15 cellular contexts compared by ENCODE assay signal in genomic region chr2:20511130-20511529, GRCh38.
DNase-seq lines count a peak whose midpoint lies in the region; ATAC-seq and TF ChIP-seq lines count a peak whose summit lies in the region.
"Had no signal": no experiment of that assay in that cellular context is flagged by ENCODE, and none has a peak within 500 bp of the region (broad histone marks: within the 10 kb centered on the region; RNA-seq: fewer than 3 reads in every experiment).

No MANE protein-coding gene starts in this region.

- no peak overlapping the region for H3K27ac Mint-ChIP-seq in GM23338
- H3K27ac Mint-ChIP-seq: CD4-positive, CD25-positive, alpha-beta regulatory T cell; HFFc6 had no signal

- H3K4ac ChIP-seq in mesenchymal stem cell (ENCODE audit: low read depth in 1 of 2, low read length in 2 of 2) (no peak overlapping the region), neuronal stem cell (ENCODE audit: low read length) (no peak overlapping the region)

- H4K8ac ChIP-seq in mesenchymal stem cell (ENCODE audit: low read length) (no peak overlapping the region), neuronal stem cell (ENCODE audit: low read depth, low read length) (no peak overlapping the region)

- no peak overlapping the region for H3K4me3 Mint-ChIP-seq in GM23338
- H3K4me3 Mint-ChIP-seq: CD4-positive, CD25-positive, alpha-beta regulatory T cell; HFFc6 had no signal

- no peaks in the 10 kb centered on the region for H3K79me1 ChIP-seq in mesenchymal stem cell (replicated peaks; ENCODE audit: low read length, poor library complexity, severe bottlenecking)
- no peaks in the 10 kb centered on the region for H3K79me1 ChIP-seq in neuronal stem cell (ENCODE audit: low read depth, low read length)

- H3K4me1 ChIP-seq in GM23338 (ENCODE audit: insufficient read depth) (peaks cover 9% of the 10 kb centered on the region; the same call in 1 of the 2 replicates), RWPE2 (ENCODE audit: insufficient read depth, poor library complexity, severe bottlenecking) (peaks cover 26% of the 10 kb centered on the region), mesenchymal stem cell (ENCODE audit: control insufficient read depth, insufficient read depth, low read depth, low read length) (peaks cover 26% of the 10 kb centered on the region), neuronal stem cell (ENCODE audit: control insufficient read depth in 2 of 2, insufficient read depth in 1 of 2, low read depth in 1 of 2, low read length in 2 of 2) (peaks cover 19 to 22% of the 10 kb centered on the region in 2 donors)

- H3K9me3 ChIP-seq in RWPE2 (ENCODE audit: severe bottlenecking) (no peaks in the 10 kb centered on the region), mesenchymal stem cell (ENCODE audit: control insufficient read depth, low read length) (no peaks in the 10 kb centered on the region), neuronal stem cell (replicated peaks in 1 of 2; ENCODE audit: control insufficient read depth in 2 of 2, insufficient read depth in 1 of 2, low read depth in 1 of 2, low read length in 2 of 2) (peaks cover 1 to 18% of the 10 kb centered on the region in 2 donors)
- H3K9me3 ChIP-seq: HAP-1 had no signal

- peaks cover 6% of the 10 kb centered on the region for H3K27me3 Mint-ChIP-seq in GM23338 (ENCODE audit: insufficient read depth, low read depth, poor library complexity)
- H3K27me3 Mint-ChIP-seq: CD4-positive, CD25-positive, alpha-beta regulatory T cell had no signal

- H2BK120ac ChIP-seq in mesenchymal stem cell (ENCODE audit: low read depth, low read length) (no peak overlapping the region), neuronal stem cell (ENCODE audit: low read depth, low read length) (no peak overlapping the region)

- DNase-seq in GM23338 (ENCODE audit: low spot score): no peak
- DNase-seq in RWPE2 (ENCODE audit: low spot score): no peak
- no peak for DNase-seq in mesenchymal stem cell
- DNase-seq in neuronal stem cell (ENCODE audit: low spot score): no peak
- no peak for DNase-seq in SIG-M5 treated with dmso at 0.1 percent for 504 hours (lab: John Stamatoyannopoulos, UW; ENCODE audit: unreplicated experiment)
- no peak for DNase-seq in NCI-H345 (lab: John Stamatoyannopoulos, UW)
- no peak for DNase-seq in amniotic stem cell (lab: John Stamatoyannopoulos, UW)
- DNase-seq: ACHN; CD4-positive, CD25-positive, alpha-beta regulatory T cell; DND-41; GDM1; HFFc6 had no signal

- H4K20me1 ChIP-seq in GM23338 (replicated peaks; ENCODE audit: insufficient read depth): no peaks in the 10 kb centered on the region

- no peak overlapping the region for H3K23ac ChIP-seq in mesenchymal stem cell (ENCODE audit: low read length in 2 of 2)
- no peak overlapping the region for H3K23ac ChIP-seq in neuronal stem cell (ENCODE audit: low read depth, low read length, poor library complexity)

- H2BK15ac ChIP-seq in mesenchymal stem cell (ENCODE audit: low read depth, poor library complexity, severe bottlenecking): peak overlapping the region; percentile 45
- peak overlapping the region; percentile 27 for H2BK15ac ChIP-seq in neuronal stem cell (ENCODE audit: low read length)

- peaks cover 6% of the 10 kb centered on the region; the same call in 2 of the 3 replicates for H3K36me3 Mint-ChIP-seq in GM23338 (ENCODE audit: low read depth)
- H3K36me3 Mint-ChIP-seq: CD4-positive, CD25-positive, alpha-beta regulatory T cell had no signal

- peaks cover 20% of the 10 kb centered on the region for H3K4me1 Mint-ChIP-seq in GM23338

- 94% methylated on average over 5 of the region's 5 CpGs for WGBS in mesenchymal stem cell
- no CpG with 5 or more reads among the region's 5 CpGs for WGBS in neuronal stem cell (ENCODE audit: extremely low coverage in 2 of 2, insufficient read length in 2 of 2, insufficient replicate concordance in 1 of 2), 2 donors

- TF ChIP-seq CTCF in GM23338 (conservative IDR thresholded peaks at IDR 0.05; ENCODE audit: low read depth in 2 of 2): no peak
- no peak for TF ChIP-seq CTCF in RWPE2 (IDR thresholded peaks at IDR 0.05; ENCODE audit: poor library complexity, severe bottlenecking)

- no peak overlapping the region for H3K4me3 ChIP-seq in GM23338
- H3K4me3 ChIP-seq in RWPE2 (ENCODE audit: severe bottlenecking): no peak overlapping the region
- H3K4me3 ChIP-seq in mesenchymal stem cell (ENCODE audit: insufficient read depth in 1 of 2, low read depth in 1 of 2, low read length in 2 of 2): no peak overlapping the region
- H3K4me3 ChIP-seq in neuronal stem cell (ENCODE audit: low read length in 2 of 2): no peak overlapping the region
- H3K4me3 ChIP-seq: BLaER1 treated with 17β-estradiol and CSF1 and Interleukin-3, amounts not matched to agents 10 nM and 100 nM; HAP-1 had no signal

- H4K91ac ChIP-seq in mesenchymal stem cell (ENCODE audit: low read length) (peak overlapping the region; percentile 15), neuronal stem cell (ENCODE audit: low read depth, low read length, poor library complexity) (no peak overlapping the region)

- no peaks in the 10 kb centered on the region for H3K36me3 ChIP-seq in GM23338 (ENCODE audit: insufficient read depth)
- no peaks in the 10 kb centered on the region for H3K36me3 ChIP-seq in RWPE2 (ENCODE audit: low read depth)
- H3K36me3 ChIP-seq in mesenchymal stem cell (ENCODE audit: control insufficient read depth in 1 of 2, insufficient read depth in 2 of 2, low read depth in 1 of 2, low read length in 2 of 2): no peaks in the 10 kb centered on the region
- no peaks in the 10 kb centered on the region for H3K36me3 ChIP-seq in neuronal stem cell (replicated peaks in 1 of 2; ENCODE audit: control insufficient read depth in 2 of 2, insufficient read depth in 2 of 2, low read length in 2 of 2)
- H3K36me3 ChIP-seq: BLaER1 treated with 17β-estradiol and CSF1 and Interleukin-3, amounts not matched to agents 10 nM and 100 nM; HAP-1 had no signal

- no peaks in the 10 kb centered on the region for H3F3A ChIP-seq in GM23338 (replicated peaks; ENCODE audit: low read depth)

- no peak overlapping the region for H3K14ac ChIP-seq in mesenchymal stem cell (ENCODE audit: low read length in 2 of 2)
- H3K14ac ChIP-seq in neuronal stem cell (ENCODE audit: low read length): no peak overlapping the region

- H3K9ac ChIP-seq in mesenchymal stem cell (ENCODE audit: low read length): no peak overlapping the region
- H3K9ac ChIP-seq in neuronal stem cell (ENCODE audit: low read depth, low read length, poor library complexity): no peak overlapping the region
- H3K9ac ChIP-seq: BLaER1 treated with 17β-estradiol and CSF1 and Interleukin-3, amounts not matched to agents 10 nM and 100 nM had no signal

- H3K9me3 Mint-ChIP-seq in GM23338: peaks cover 5% of the 10 kb centered on the region

- no peaks in the 10 kb centered on the region for H3K79me2 ChIP-seq in GM23338 (replicated peaks; ENCODE audit: insufficient read depth)

- no peaks in the 10 kb centered on the region for H3K27me3 ChIP-seq in GM23338 (ENCODE audit: insufficient read depth)
- H3K27me3 ChIP-seq in RWPE2 (ENCODE audit: insufficient read depth, poor library complexity, severe bottlenecking): no peaks in the 10 kb centered on the region
- no peaks in the 10 kb centered on the region for H3K27me3 ChIP-seq in mesenchymal stem cell (ENCODE audit: control insufficient read depth in 1 of 2, insufficient read depth in 1 of 2, low read length in 2 of 2)
- H3K27me3 ChIP-seq in neuronal stem cell (ENCODE audit: control insufficient read depth in 3 of 3, insufficient read depth in 3 of 3, low read depth in 1 of 3, low read length in 3 of 3): no peaks in the 10 kb centered on the region

- H2AK5ac ChIP-seq in mesenchymal stem cell (ENCODE audit: low read length, severe bottlenecking) (peak overlapping the region; percentile 54), neuronal stem cell (ENCODE audit: low read depth, low read length) (no peak overlapping the region)

- H3K27ac ChIP-seq in GM23338 (ENCODE audit: low read depth): no peak overlapping the region
- peak overlapping the region; percentile 61 for H3K27ac ChIP-seq in RWPE2 (ENCODE audit: poor library complexity, severe bottlenecking)
- no peak overlapping the region for H3K27ac ChIP-seq in mesenchymal stem cell (ENCODE audit: low read length, poor library complexity, severe bottlenecking)
- H3K27ac ChIP-seq in neuronal stem cell (replicated peaks; ENCODE audit: low read length): no peak overlapping the region
- H3K27ac ChIP-seq: BLaER1 treated with 17β-estradiol and CSF1 and Interleukin-3, amounts not matched to agents 10 nM and 100 nM had no signal

- H3K18ac ChIP-seq in mesenchymal stem cell (ENCODE audit: low read depth in 1 of 2, low read length in 2 of 2): no peak overlapping the region
- H3K18ac ChIP-seq in neuronal stem cell (ENCODE audit: low read length): peak overlapping the region; percentile 59

- H3K9me2 ChIP-seq in GM23338 (ENCODE audit: insufficient read depth): no peaks in the 10 kb centered on the region

- H2BK12ac ChIP-seq in mesenchymal stem cell (ENCODE audit: low read length in 2 of 2): no peak overlapping the region
- H2BK12ac ChIP-seq in neuronal stem cell (ENCODE audit: low read length): no peak overlapping the region

- 0 out of 2 replicates have a peak overlapping the region, but pooled peaks have one; percentile 95 for H2AFZ ChIP-seq in GM23338
- H2AFZ ChIP-seq in mesenchymal stem cell (ENCODE audit: low read depth, low read length): no peak overlapping the region
- H2AFZ ChIP-seq in neuronal stem cell (ENCODE audit: low read length): no peak overlapping the region

- H2BK5ac ChIP-seq in mesenchymal stem cell (ENCODE audit: low read depth, low read length, poor library complexity, severe bottlenecking): no peak overlapping the region
- no peak overlapping the region for H2BK5ac ChIP-seq in neuronal stem cell (ENCODE audit: low read length)

- ATAC-seq in GM23338: no peak
- ATAC-seq in RWPE2 (ENCODE audit: low read depth): no peak
- no peak for ATAC-seq in HG02938 (IDR thresholded peaks at IDR 0.05; ENCODE audit: unreplicated experiment)

- no peak overlapping the region for H3K4me2 ChIP-seq in GM23338
- no peak overlapping the region for H3K4me2 ChIP-seq in mesenchymal stem cell (ENCODE audit: low read length, poor library complexity, severe bottlenecking)
- no peak overlapping the region for H3K4me2 ChIP-seq in neuronal stem cell (ENCODE audit: insufficient read depth, low read length, poor library complexity, severe bottlenecking)
- H3K4me2 ChIP-seq: BLaER1 treated with 17β-estradiol and CSF1 and Interleukin-3, amounts not matched to agents 10 nM and 100 nM had no signal

TF ChIP-seq in GM23338, 12 proteins besides CTCF, POLR2A, EP300 and RAD21:
- no peak for TF ChIP-seq CREB1 (CRISPR knock-in tag; IDR thresholded peaks at IDR 0.05; ENCODE audit: low read depth)
TF ChIP-seq in GM23338: peak in this region for 0.
